8 cellular contexts compared by ENCODE assay signal in the genomic region with DNA sequence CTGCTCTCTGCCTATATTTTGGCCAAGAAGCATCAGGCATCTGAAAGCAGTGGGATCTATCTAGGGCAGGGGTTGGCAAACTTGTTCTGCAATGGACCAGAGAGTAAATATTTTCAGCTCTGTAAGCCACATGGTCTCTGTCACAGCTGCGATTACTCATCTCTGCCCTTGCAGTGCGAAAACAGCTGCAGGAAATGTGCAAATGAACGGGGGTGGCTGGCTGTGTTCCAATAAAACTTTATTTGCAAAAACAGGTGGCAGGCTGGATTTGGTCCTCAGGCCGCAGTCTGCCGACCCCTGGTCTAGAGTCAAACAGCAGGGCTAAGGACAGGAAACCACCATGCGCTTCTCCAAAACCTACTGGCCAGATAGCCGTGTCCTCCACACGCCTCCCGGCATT. TPM values are rescaled to one million over a fixed set of nuclear protein-coding genes. Genes with fewer than 3 reads are reported as not detected.
A peak's percentile ranks its signal among the peaks of the same experiment; 100 is the strongest.
DNase-seq lines count a peak whose midpoint lies in the region; ATAC-seq and TF ChIP-seq lines count a peak whose summit lies in the region.

No MANE protein-coding gene starts in this region.

- H3K9me3 Mint-ChIP-seq in Calu3 (ENCODE audit: low read depth, unreplicated experiment) = no peaks in the 10 kb centered on the region

- no peaks in the 10 kb centered on the region for H3K36me3 Mint-ChIP-seq in Calu3 (ENCODE audit: insufficient read depth, unreplicated experiment)

- ATAC-seq in GM19467 (IDR thresholded peaks at IDR 0.05; ENCODE audit: unreplicated experiment) = peak; percentile 75
- peak; percentile 84 for ATAC-seq in HG03520 (IDR thresholded peaks at IDR 0.05; ENCODE audit: unreplicated experiment)

- DNase-seq in COLO668 (lab: John Stamatoyannopoulos, UW; ENCODE audit: unreplicated experiment) (peak; percentile 21), dermis microvascular lymphatic vessel endothelial cell (ENCODE audit: low read depth in 2 of 2) (peak; percentile 94 to 98), prostate gland (ENCODE audit: low spot score) (peak; percentile 22), Calu3 (no peak), HUDEP-2 (lab: John Stamatoyannopoulos, UW; ENCODE audit: unreplicated experiment in 76 of 76) (no peak), erythroblast (lab: John Stamatoyannopoulos, UW) (no peak)

- H3K27me3 ChIP-seq in prostate gland (replicated peaks; ENCODE audit: insufficient read depth) = no peaks in the 10 kb centered on the region

- CTCF ChIA-PET in Calu3 (lab: Charles Lee) = no interaction called here

- TF ChIP-seq CTCF in prostate gland (IDR thresholded peaks at IDR 0.05) (no peak), Calu3 (IDR thresholded peaks at IDR 0.05; ENCODE audit: unreplicated experiment) (no peak)

- H3K9me3 ChIP-seq in prostate gland = no peaks in the 10 kb centered on the region

- H3K4me3 ChIP-seq in prostate gland = no peak overlapping the region

- TF ChIP-seq POLR2A in prostate gland (IDR thresholded peaks at IDR 0.05) (no peak), erythroblast (IDR thresholded peaks at IDR 0.05; ENCODE audit: low read length) (no peak)

- WGBS in prostate gland = 57% methylated on average over 9 of the region's 9 CpGs

- BruUV-seq in Calu3 (replicated peaks; lab: Mats Ljungman, UMichigan) = no TSS peak

- no peaks in the 10 kb centered on the region for H3K4me1 Mint-ChIP-seq in Calu3 (ENCODE audit: low read depth, unreplicated experiment)

- H3K27ac Mint-ChIP-seq in Calu3 (ENCODE audit: unreplicated experiment) = no peak overlapping the region

- peak overlapping the region in 1 of 2 donors; percentile 26 for H3K27ac ChIP-seq in prostate gland

- H3K36me3 ChIP-seq in prostate gland = peaks cover 7 to 20% of the 10 kb centered on the region in 2 donors

- H3K4me1 ChIP-seq in prostate gland (replicated peaks) = peaks cover 12% of the 10 kb centered on the region

- H3K27me3 Mint-ChIP-seq in Calu3 (ENCODE audit: unreplicated experiment) = no peaks in the 10 kb centered on the region

- intact Hi-C loops in prostate gland (cut with DNase I) = loop anchor here (5.0 kb wide), 2 partner anchors 50 to 75 kb away; no protein-coding TSS in a partner anchor
- intact Hi-C loops in Calu3 (cut with micrococcal nuclease; ENCODE audit: unreplicated experiment) = no loop called here

- no peak overlapping the region for H3K4me3 Mint-ChIP-seq in Calu3 (ENCODE audit: low read depth, unreplicated experiment)

RNA-seq across cellular contexts. Expression of a gene that starts 48.6 kb away (rescaled TPM):
- 19.4 and 23.1 TPM in 2 replicates for total RNA-seq in dermis microvascular lymphatic vessel endothelial cell
- 10 to 100 TPM; 65.7 to 75.4 TPM for total RNA-seq in prostate gland
- total RNA-seq in Calu3 (2022) = 11.0 and 12.1 TPM in 2 replicates

RNA-seq across cellular contexts. Expression of a gene that starts 48.6 kb away (rescaled TPM):
- total RNA-seq in dermis microvascular lymphatic vessel endothelial cell = 7.4 and 9.1 TPM in 2 replicates
- 10 to 100 TPM; 35.2 to 63.9 TPM for total RNA-seq in prostate gland
- 21.5 and 37.6 TPM in 2 replicates for total RNA-seq in Calu3 (2022)

Comparison
In these comparisons a context has a peak if more than half of its experiments do, and no peak if none do; other contexts are left out.
1. DNase-seq: peak in COLO668 (single experiment), dermis microvascular lymphatic vessel endothelial cell (2 of 2) and prostate gland (single experiment); none in Calu3 (single experiment), HUDEP-2 (0 of 76) and erythroblast (0 of 2).